14 cellular contexts compared by ENCODE assay signal in genomic region chr6:3363296-3364025, GRCh38.
DNase-seq lines count a peak whose midpoint lies in the region; ATAC-seq, FAIRE-seq and TF ChIP-seq lines count a peak whose summit lies in the region.
"Had no signal": no experiment of that assay in that cellular context is flagged by ENCODE, and none has a peak within 500 bp of the region (broad histone marks: within the 10 kb centered on the region; RNA-seq: fewer than 3 reads in every experiment).

No MANE protein-coding gene starts in this region.

- H3K36me3 ChIP-seq in heart left ventricle (no peaks in the 10 kb centered on the region), keratinocyte (ENCODE audit: control insufficient read depth in 2 of 2, extremely low read depth in 1 of 2, insufficient read depth in 2 of 2, low read length in 2 of 2) (peaks cover 0 to 1% of the 10 kb centered on the region in 2 experiments), upper lobe of left lung (no peaks in the 10 kb centered on the region)
- H3K36me3 ChIP-seq: BLaER1 treated with 17β-estradiol and CSF1 and Interleukin-3, amounts not matched to agents 10 nM and 100 nM had no signal

- no peak overlapping the region for H3K4me3 ChIP-seq in heart left ventricle
- peak overlapping the region in 2 of 3 experiments; percentile 13 to 17 for H3K4me3 ChIP-seq in keratinocyte (ENCODE audit: control insufficient read depth in 2 of 3, extremely low read depth in 1 of 3, insufficient read depth in 2 of 3, low read depth in 1 of 3, low read length in 3 of 3)
- H3K4me3 ChIP-seq in upper lobe of left lung, result no peak overlapping the region
- H3K4me3 ChIP-seq: BLaER1 treated with 17β-estradiol and CSF1 and Interleukin-3, amounts not matched to agents 10 nM and 100 nM had no signal

- H3K9ac ChIP-seq in keratinocyte (ENCODE audit: control insufficient read depth, extremely low read depth, insufficient read depth, low read length), result peak overlapping the region; percentile 26
- H3K9ac ChIP-seq: BLaER1 treated with 17β-estradiol and CSF1 and Interleukin-3, amounts not matched to agents 10 nM and 100 nM had no signal

- 82 to 85% (median 84%) methylated on average over 8 to 10 of the region's 10 CpGs for WGBS in heart left ventricle, 4 donors
- 77 to 80% methylated on average over 8 to 10 of the region's 10 CpGs for WGBS in upper lobe of left lung, 2 donors

- no peaks in the 10 kb centered on the region for H3K36me3 Mint-ChIP-seq in progenitor cell of endocrine pancreas (ENCODE audit: insufficient read depth)
- H3K36me3 Mint-ChIP-seq: immature natural killer cell had no signal

- intact Hi-C loops in heart left ventricle (cut with DNase I) (no loop called here), Right ventricle myocardium inferior (cut with DNase I) (no loop called here)

- peaks cover 18% of the 10 kb centered on the region for H3K4me1 Mint-ChIP-seq in progenitor cell of endocrine pancreas (ENCODE audit: low read depth)
- H3K4me1 Mint-ChIP-seq: immature natural killer cell had no signal

- dilution Hi-C loops in keratinocyte (cut with MboI; ENCODE audit: extremely low pct_ligation_motif_present, low sequenced_read_pairs), result no loop called here

- no peak for TF ChIP-seq CTCF in heart left ventricle (IDR thresholded peaks at IDR 0.05)
- no peak for TF ChIP-seq CTCF in keratinocyte (optimal IDR thresholded peaks at IDR 0.05 in 1 of 3, IDR thresholded peaks at IDR 0.05 in 1 of 3, conservative IDR thresholded peaks at IDR 0.05 in 1 of 3; ENCODE audit: extremely low read depth in 1 of 3, insufficient read depth in 2 of 3, low read length in 3 of 3)
- no peak for TF ChIP-seq CTCF in upper lobe of left lung (IDR thresholded peaks at IDR 0.05)
- no peak for TF ChIP-seq CTCF in GM13976 (IDR thresholded peaks at IDR 0.05; ENCODE audit: borderline replicate concordance, control extremely low read depth, extremely low read depth, insufficient read depth, missing control alignments)
- no peak for TF ChIP-seq CTCF in progenitor cell of endocrine pancreas (IDR thresholded peaks at IDR 0.05; ENCODE audit: unreplicated experiment)

- no peaks in the 10 kb centered on the region for H3K27me3 ChIP-seq in heart left ventricle
- H3K27me3 ChIP-seq in keratinocyte (ENCODE audit: control insufficient read depth, extremely low read depth, insufficient read depth, low read length), result no peaks in the 10 kb centered on the region
- H3K27me3 ChIP-seq in upper lobe of left lung, result no peaks in the 10 kb centered on the region
- H3K27me3 ChIP-seq: BLaER1 treated with 17β-estradiol and CSF1 and Interleukin-3, amounts not matched to agents 10 nM and 100 nM had no signal

- H3K79me2 ChIP-seq in keratinocyte (ENCODE audit: control insufficient read depth, insufficient read depth, low read length), result no peaks in the 10 kb centered on the region

- H3K27ac ChIP-seq in heart left ventricle (no peak overlapping the region), keratinocyte (ENCODE audit: control insufficient read depth, insufficient read depth, low read length) (peak overlapping the region; percentile 16), upper lobe of left lung (peak overlapping the region; percentile 31 to 66 (median 34))
- H3K27ac ChIP-seq: BLaER1 treated with 17β-estradiol and CSF1 and Interleukin-3, amounts not matched to agents 10 nM and 100 nM had no signal

- no peak overlapping the region for H3K27ac Mint-ChIP-seq in progenitor cell of endocrine pancreas
- H3K27ac Mint-ChIP-seq: immature natural killer cell had no signal

- no peaks in the 10 kb centered on the region for H3K9me3 ChIP-seq in heart left ventricle
- no peaks in the 10 kb centered on the region for H3K9me3 ChIP-seq in keratinocyte (ENCODE audit: control insufficient read depth, low read depth, low read length)
- no peaks in the 10 kb centered on the region for H3K9me3 ChIP-seq in upper lobe of left lung
- H3K9me3 ChIP-seq: BLaER1 treated with 17β-estradiol and CSF1 and Interleukin-3, amounts not matched to agents 10 nM and 100 nM had no signal

- TF ChIP-seq POLR2A in heart left ventricle (IDR thresholded peaks at IDR 0.05), result no peak
- no peak for TF ChIP-seq POLR2A in upper lobe of left lung (IDR thresholded peaks at IDR 0.05)

- no peak overlapping the region for H3K4me3 Mint-ChIP-seq in progenitor cell of endocrine pancreas (ENCODE audit: low read depth)
- H3K4me3 Mint-ChIP-seq: immature natural killer cell had no signal

- no peaks in the 10 kb centered on the region for H4K20me1 ChIP-seq in keratinocyte (ENCODE audit: control insufficient read depth, extremely low read depth, insufficient read depth, low read length)
- H4K20me1 ChIP-seq: BLaER1 treated with 17β-estradiol and CSF1 and Interleukin-3, amounts not matched to agents 10 nM and 100 nM had no signal

- H3K9me1 ChIP-seq in keratinocyte (ENCODE audit: control insufficient read depth, extremely low read depth, insufficient read depth, low read length), result peaks cover 4% of the 10 kb centered on the region

- in situ Hi-C loops in GM13976 (cut with MboI; ENCODE audit: low sequenced_read_pairs, unreplicated experiment), result no loop called here

- peak in 1 of 4 donors; percentile 21 for TF ChIP-seq EP300 in upper lobe of left lung (IDR thresholded peaks at IDR 0.05)

- no peak for DNase-seq in heart left ventricle
- no peak for DNase-seq in Right ventricle myocardium inferior (ENCODE audit: missing footprints)
- peak; percentile 98 for DNase-seq in RPMI8226
- DNase-seq in keratinocyte (ENCODE audit: low read depth, low spot score), result peak; percentile 45
- DNase-seq in upper lobe of left lung, result peak; percentile 90 to 92
- DNase-seq in GM13976 (ENCODE audit: low spot score), result no peak
- no peak for DNase-seq in activated T-cell treated with anti-CD3 and anti-CD28 coated beads for 4 hours
- DNase-seq in progenitor cell of endocrine pancreas (ENCODE audit: low spot score, unreplicated experiment), result no peak
- DNase-seq: activated CD8-positive, alpha-beta memory T cell treated with anti-CD3 and anti-CD28 coated beads for 24 hours; immature natural killer cell; NCI-H187 treated with DMSO at 0.1 percent for 48 hours; SW 1271 had no signal

- peak overlapping the region; percentile 70 for H3K4me2 ChIP-seq in keratinocyte (ENCODE audit: control insufficient read depth, extremely low read depth, insufficient read depth, low read depth, low read length)
- H3K4me2 ChIP-seq: BLaER1 treated with 17β-estradiol and CSF1 and Interleukin-3, amounts not matched to agents 10 nM and 100 nM had no signal

- H3K9me3 Mint-ChIP-seq in progenitor cell of endocrine pancreas (ENCODE audit: low read depth), result no peaks in the 10 kb centered on the region
- H3K9me3 Mint-ChIP-seq: immature natural killer cell had no signal

- H2AFZ ChIP-seq in keratinocyte (ENCODE audit: control insufficient read depth, low read length), result no peak overlapping the region

- H3K4me1 ChIP-seq in heart left ventricle (peaks cover 0 to 12% (median 0%) of the 10 kb centered on the region in 12 donors), keratinocyte (ENCODE audit: control insufficient read depth, extremely low read depth, insufficient read depth, low read length) (peaks cover 33% of the 10 kb centered on the region), upper lobe of left lung (peaks cover 0 to 20% (median 9%) of the 10 kb centered on the region in 4 donors)

- peak; percentile 65 for FAIRE-seq in keratinocyte (lab: Jason Lieb, UNC)
- FAIRE-seq: endometrium had no signal

- ATAC-seq in heart left ventricle (peak; percentile 31 to 78 (median 42)), Right ventricle myocardium inferior (no peak), upper lobe of left lung (ENCODE audit: low FRiP score in 2 of 2) (peak; percentile 46 to 89)

- peaks cover 2% of the 10 kb centered on the region for H3K27me3 Mint-ChIP-seq in progenitor cell of endocrine pancreas

Comparison
In these comparisons a context has a peak if more than half of its experiments do, and no peak if none do; other contexts are left out.
1. DNase-seq: peak in RPMI8226 (single experiment), keratinocyte (single experiment) and upper lobe of left lung (2 of 2); none in heart left ventricle (0 of 5), Right ventricle myocardium inferior (single experiment), GM13976 (single experiment), activated T-cell treated with anti-CD3 and anti-CD28 coated beads for 4 hours (single experiment) and progenitor cell of endocrine pancreas (single experiment).
2. H3K27ac ChIP-seq: peak in keratinocyte (single experiment) and upper lobe of left lung (4 of 4); none in heart left ventricle (0 of 12).
3. H3K4me3 ChIP-seq: peak in keratinocyte (2 of 3); none in heart left ventricle (0 of 12) and upper lobe of left lung (0 of 4).